8 cellular contexts compared by ENCODE assay signal in genomic region chr3:107661447-107662108, GRCh38.
DNase-seq lines count a peak whose midpoint lies in the region; ATAC-seq and TF ChIP-seq lines count a peak whose summit lies in the region.
"Had no signal": no experiment of that assay in that cellular context is flagged by ENCODE, and none has a peak within 500 bp of the region (broad histone marks: within the 10 kb centered on the region; RNA-seq: fewer than 3 reads in every experiment).

No MANE protein-coding gene starts in this region.

- H3K4me3 ChIP-seq in HUES64 (ENCODE audit: low read length) = no peak overlapping the region
- peak overlapping the region; percentile 68 for H3K4me3 ChIP-seq in skeletal muscle satellite cell (ENCODE audit: low read length)
- H3K4me3 ChIP-seq: right lobe of liver had no signal

- H3K27me3 ChIP-seq in HUES64 (ENCODE audit: insufficient read depth, low read length) (no peaks in the 10 kb centered on the region), skeletal muscle satellite cell (ENCODE audit: control insufficient read depth, insufficient read depth, low read length) (no peaks in the 10 kb centered on the region)
- H3K27me3 ChIP-seq: right lobe of liver had no signal

- WGBS in HUES64 = 75% methylated on average over 3 of the region's 3 CpGs

- peak overlapping the region; percentile 84 for H3K4me2 ChIP-seq in skeletal muscle satellite cell (ENCODE audit: low read length)

- peak; percentile 65 for ATAC-seq in GM19351 (IDR thresholded peaks at IDR 0.05; ENCODE audit: unreplicated experiment)
- peak; percentile 75 for ATAC-seq in effector memory CD8-positive, alpha-beta T cell (replicated peaks)

- H3K4me1 Mint-ChIP-seq in effector memory CD8-positive, alpha-beta T cell (ENCODE audit: low read depth in 2 of 2) = peaks cover 12 to 32% of the 10 kb centered on the region in 2 donors
- peaks cover 16% of the 10 kb centered on the region for H3K4me1 Mint-ChIP-seq in glutamatergic neuron (ENCODE audit: low read depth, unreplicated experiment)

- no peak overlapping the region for H3K9ac ChIP-seq in HUES64 (ENCODE audit: low read depth, low read length)
- peak overlapping the region; percentile 75 for H3K9ac ChIP-seq in skeletal muscle satellite cell (ENCODE audit: low read depth, low read length)

- no peak for DNase-seq in effector memory CD8-positive, alpha-beta T cell
- DNase-seq in glutamatergic neuron = no peak
- DNase-seq in DMS153 (lab: John Stamatoyannopoulos, UW) = no peak
- DNase-seq in SKM-1 treated with dmso at 0.1 percent for 144 hours (lab: John Stamatoyannopoulos, UW; ENCODE audit: unreplicated experiment) = no peak
- DNase-seq: right lobe of liver had no signal

- peak overlapping the region; percentile 3 to 13 for H3K27ac Mint-ChIP-seq in effector memory CD8-positive, alpha-beta T cell
- no peak overlapping the region for H3K27ac Mint-ChIP-seq in glutamatergic neuron (ENCODE audit: unreplicated experiment)

- H3K27me3 Mint-ChIP-seq in effector memory CD8-positive, alpha-beta T cell = no peaks in the 10 kb centered on the region
- no peaks in the 10 kb centered on the region for H3K27me3 Mint-ChIP-seq in glutamatergic neuron (ENCODE audit: unreplicated experiment)

- H3K27ac ChIP-seq in HUES64 (ENCODE audit: low read depth, low read length) = peak overlapping the region; percentile 39

- no peaks in the 10 kb centered on the region for H3K36me3 ChIP-seq in HUES64 (ENCODE audit: insufficient read depth, low read length)
- no peaks in the 10 kb centered on the region for H3K36me3 ChIP-seq in skeletal muscle satellite cell (ENCODE audit: insufficient read depth, low read length)
- H3K36me3 ChIP-seq: right lobe of liver had no signal

- peaks cover 4% of the 10 kb centered on the region for H3K36me3 Mint-ChIP-seq in effector memory CD8-positive, alpha-beta T cell (ENCODE audit: insufficient read depth)
- H3K36me3 Mint-ChIP-seq in glutamatergic neuron (ENCODE audit: unreplicated experiment) = no peaks in the 10 kb centered on the region

- peak overlapping the region in 1 of 2 donors; percentile 5 for H3K4me3 Mint-ChIP-seq in effector memory CD8-positive, alpha-beta T cell
- no peak overlapping the region for H3K4me3 Mint-ChIP-seq in glutamatergic neuron (ENCODE audit: unreplicated experiment)

- H3K4me1 ChIP-seq in HUES64 (ENCODE audit: insufficient read depth, low read length) (peaks cover 39% of the 10 kb centered on the region), skeletal muscle satellite cell (ENCODE audit: control insufficient read depth, insufficient read depth, low read length) (peaks cover 60% of the 10 kb centered on the region)

- no peak for TF ChIP-seq CTCF in glutamatergic neuron (IDR thresholded peaks at IDR 0.05; ENCODE audit: partially characterized antibody, unreplicated experiment)

- H3K9me3 Mint-ChIP-seq in effector memory CD8-positive, alpha-beta T cell = no peaks in the 10 kb centered on the region
- peaks cover 2% of the 10 kb centered on the region for H3K9me3 Mint-ChIP-seq in glutamatergic neuron (ENCODE audit: unreplicated experiment)

- no peaks in the 10 kb centered on the region for H3K9me3 ChIP-seq in HUES64 (ENCODE audit: insufficient read depth, low read depth, low read length)
- H3K9me3 ChIP-seq in skeletal muscle satellite cell (replicated peaks; ENCODE audit: low read length) = no peaks in the 10 kb centered on the region
- H3K9me3 ChIP-seq: right lobe of liver had no signal
